ENCODE assay signal across 11 cellular contexts in genomic region chr11:2375964-2376551, GRCh38. TPM values are rescaled to one million over a fixed set of nuclear protein-coding genes. Genes with fewer than 3 reads are reported as not detected.
DNase-seq lines count a peak whose midpoint lies in the region; ATAC-seq and TF ChIP-seq lines count a peak whose summit lies in the region.
"Had no signal": no experiment of that assay in that cellular context is flagged by ENCODE, and none has a peak within 500 bp of the region (broad histone marks: within the 10 kb centered on the region; RNA-seq: fewer than 3 reads in every experiment).

No MANE protein-coding gene starts in this region.

- H3K4me1 Mint-ChIP-seq in CD14-positive monocyte (peaks cover 24% of the 10 kb centered on the region), chondrocyte (ENCODE audit: low read depth) (peaks cover 23% of the 10 kb centered on the region)

- peaks cover 6% of the 10 kb centered on the region for H3K4me1 ChIP-seq in A673 (ENCODE audit: insufficient read depth, low read length, poor library complexity, severe bottlenecking)

- H3K4me3 ChIP-seq in A673 (ENCODE audit: low read depth, low read length, poor library complexity, severe bottlenecking): no peak overlapping the region

- H3K4me3 Mint-ChIP-seq in CD14-positive monocyte: peak overlapping the region; percentile 56 to 67
- H3K4me3 Mint-ChIP-seq in chondrocyte (ENCODE audit: unreplicated experiment): peak overlapping the region; percentile 50

- H3K27ac Mint-ChIP-seq in CD14-positive monocyte: no peak overlapping the region
- no peak overlapping the region for H3K27ac Mint-ChIP-seq in chondrocyte (ENCODE audit: unreplicated experiment)

- BruUV-seq in A673 (replicated peaks; lab: Mats Ljungman, UMichigan): no TSS peak

- intact Hi-C loops in CD14-positive monocyte (cut with micrococcal nuclease): no loop called here
- intact Hi-C loops in A673 (cut with micrococcal nuclease; ENCODE audit: unreplicated experiment): no loop called here

- POLR2A ChIA-PET in A673 (lab: Charles Lee; ENCODE audit: low non-redundant PET): no interaction called here

- no peaks in the 10 kb centered on the region for H3K36me3 ChIP-seq in A673 (ENCODE audit: insufficient read depth, low read length, poor library complexity, severe bottlenecking)

- DNase-seq in CD14-positive monocyte (ENCODE audit: low spot score): peak; percentile 10
- DNase-seq in HK-2 (ENCODE audit: unreplicated experiment): peak; percentile 56
- peak; percentile 63 for DNase-seq in chondrocyte (ENCODE audit: low spot score)
- peak; percentile 73 for DNase-seq in mucosa of gallbladder (ENCODE audit: low spot score)
- DNase-seq in A673 (ENCODE audit: low spot score): no peak
- no peak for DNase-seq in NCI-H82 (lab: John Stamatoyannopoulos, UW)
- DNase-seq: dermis blood vessel endothelial cell; DMS153; NK-92 treated with Interleukin-12 subunit alpha and Interleukin-12 subunit beta, amount 100 ng/mL, for 24 hours had no signal

- no peak for TF ChIP-seq CTCF in CD14-positive monocyte (IDR thresholded peaks at IDR 0.05)
- no peak for TF ChIP-seq CTCF in chondrocyte (IDR thresholded peaks at IDR 0.05)
- no peak for TF ChIP-seq CTCF in A673 (conservative IDR thresholded peaks at IDR 0.05; ENCODE audit: low read depth, low read length)

- H3K27ac ChIP-seq in A673 (ENCODE audit: low read depth, low read length, poor library complexity, severe bottlenecking): no peak overlapping the region

- CTCF ChIA-PET in A673 (lab: Charles Lee): no interaction called here

- H3K27me3 Mint-ChIP-seq in CD14-positive monocyte (ENCODE audit: low read depth in 3 of 3): peaks cover 19 to 38% (median 22%) of the 10 kb centered on the region in 3 donors
- no peaks in the 10 kb centered on the region for H3K27me3 Mint-ChIP-seq in chondrocyte (ENCODE audit: low read depth)

- H3K36me3 Mint-ChIP-seq in CD14-positive monocyte (peaks cover 0 to 5% of the 10 kb centered on the region in 2 donors), chondrocyte (ENCODE audit: low read depth) (no peaks in the 10 kb centered on the region)

- H3K9me3 Mint-ChIP-seq in CD14-positive monocyte: peaks cover 0 to 4% (median 0%) of the 10 kb centered on the region in 7 donors
- peaks cover 4% of the 10 kb centered on the region for H3K9me3 Mint-ChIP-seq in chondrocyte (ENCODE audit: low read depth)

- H3K9me3 ChIP-seq in A673 (ENCODE audit: low read depth, low read length, poor library complexity, severe bottlenecking): no peaks in the 10 kb centered on the region

- ATAC-seq in HG02571 (IDR thresholded peaks at IDR 0.05; ENCODE audit: unreplicated experiment) (no peak), GM19463 (IDR thresholded peaks at IDR 0.05; ENCODE audit: unreplicated experiment) (no peak)

- no peaks in the 10 kb centered on the region for H3K27me3 ChIP-seq in A673 (replicated peaks; ENCODE audit: insufficient read depth, low read depth, low read length, poor library complexity)

RNA-seq across cellular contexts. Expression of gene CD81, which starts 1.1 kb away (rescaled TPM):
- polyA plus RNA-seq in CD14-positive monocyte: 10 to 100 TPM in 1 of 2 donors, 1 to 10 TPM in 1; 3.2 to 12.3 TPM
- total RNA-seq in chondrocyte (403 to 442 TPM (median 441 TPM) in 3 replicates), mucosa of gallbladder (746 TPM), A673 (2021) (183 and 194 TPM in 2 replicates)

RNA-seq across cellular contexts. Expression of gene TSSC4, which starts 24.5 kb away (rescaled TPM):
- 10 to 100 TPM; 52.0 to 74.6 TPM for polyA plus RNA-seq in CD14-positive monocyte
- total RNA-seq in chondrocyte (44.1 to 55.2 TPM (median 52.2 TPM) in 3 replicates), mucosa of gallbladder (50.5 TPM), A673 (2021) (41.3 and 46.8 TPM in 2 replicates)

Comparison
In these comparisons a context has a peak if more than half of its experiments do, and no peak if none do; other contexts are left out.
1. DNase-seq: peak in CD14-positive monocyte (single experiment), HK-2 (single experiment), chondrocyte (single experiment) and mucosa of gallbladder (single experiment); none in A673 (single experiment) and NCI-H82 (single experiment).